1 cellular context compared by ENCODE assay signal in genomic region chr6:170148709-170149470, GRCh38.
TF ChIP-seq lines count a peak whose summit lies in the region.

No MANE protein-coding gene starts in this region.

TF ChIP-seq in H1, 55 proteins besides CTCF, POLR2A, EP300 and RAD21:
- TF ChIP-seq CHD1 (IDR thresholded peaks at IDR 0.05; ENCODE audit: low read depth, low read length) (no peak), RFX5 (IDR thresholded peaks at IDR 0.05; ENCODE audit: borderline replicate concordance, low read depth, low read length) (no peak), TCF12 (IDR thresholded peaks at IDR 0.05; ENCODE audit: low read depth, low read length) (no peak), SIRT6 (IDR thresholded peaks at IDR 0.05; ENCODE audit: low read length) (no peak), KDM4A (IDR thresholded peaks at IDR 0.05; ENCODE audit: low read depth, low read length, severe bottlenecking) (no peak), TAF7 (optimal IDR thresholded peaks at IDR 0.05; ENCODE audit: borderline replicate concordance, low read depth, low read length) (no peak), CREB1 (IDR thresholded peaks at IDR 0.05) (no peak), CEBPB (IDR thresholded peaks at IDR 0.05; ENCODE audit: low read depth, low read length) (no peak), TAF1 (IDR thresholded peaks at IDR 0.05; ENCODE audit: low read depth, low read length) (no peak), CBX8 (IDR thresholded peaks at IDR 0.05; ENCODE audit: borderline replicate concordance, low read depth, low read length) (no peak), GTF2F1 (IDR thresholded peaks at IDR 0.05; ENCODE audit: borderline replicate concordance, low read depth, low read length) (no peak), KDM1A (IDR thresholded peaks at IDR 0.05; ENCODE audit: borderline replicate concordance, low read length) (no peak), SP1 (IDR thresholded peaks at IDR 0.05; ENCODE audit: low read depth, low read length) (no peak), CHD2 (IDR thresholded peaks at IDR 0.05; ENCODE audit: low read length) (no peak), RNF2 (IDR thresholded peaks at IDR 0.05; ENCODE audit: borderline replicate concordance, low read depth, low read length, missing control alignments, poor library complexity, severe bottlenecking) (no peak), EGR1 (IDR thresholded peaks at IDR 0.05; ENCODE audit: borderline replicate concordance, low read depth, low read length) (no peak)
